ENCODE assay signal across 22 cellular contexts in genomic region chr10:18221123-18221522, GRCh38.
"Had no signal": no experiment of that assay in that cellular context is flagged by ENCODE, and none has a peak within 500 bp of the region (broad histone marks: within the 10 kb centered on the region; RNA-seq: fewer than 3 reads in every experiment).

No MANE protein-coding gene starts in this region.

- H3K4me3 ChIP-seq: colonic mucosa, heart right ventricle, psoas muscle, right lobe of liver, spleen, testis, tibial nerve, upper lobe of right lung, vagina had no signal

- DNase-seq: colonic mucosa; effector CD8-positive, alpha-beta T cell; heart right ventricle; hypothalamus; islet precursor cell; mammary epithelial cell; naive thymus-derived CD4-positive, alpha-beta T cell; nephron progenitor cell; psoas muscle; retina; right lobe of liver; spleen; stimulated activated CD4-positive, alpha-beta T cell treated with anti-CD3 and anti-CD28 coated beads, Interleukin-15, amount 100 ng/mL, for 24 hours; stimulated activated CD4-positive, alpha-beta T cell treated with anti-CD3 and anti-CD28 coated beads, Interleukin-1b, Interleukin-23, amount 100 ng/mL, for 48 hours; stimulated activated CD4-positive, alpha-beta T cell treated with anti-CD3 and anti-CD28 coated beads, Interleukin-4, amount 100 ng/mL, for 4 hours; stimulated activated naive B cell treated with anti-CD40 and anti-IgM and Interleukin-4, amounts not matched to agents 10 μg/mL and 1 μg/mL and 100 μg/mL, for 72 hours; stimulated activated naive CD8-positive, alpha-beta T cell treated with anti-CD3 and anti-CD28 coated beads, Interleukin-15, amount 100 ng/mL, for 72 hours; testis; upper lobe of right lung had no signal

- H3K4me1 ChIP-seq: colonic mucosa, psoas muscle, right lobe of liver, spleen, tibial nerve, vagina had no signal

- H3K9me3 ChIP-seq: colonic mucosa, heart right ventricle, psoas muscle, right lobe of liver, spleen, testis, tibial nerve, upper lobe of right lung, vagina had no signal

- H3K36me3 ChIP-seq: colonic mucosa, heart right ventricle, right lobe of liver, spleen, tibial nerve, upper lobe of right lung, vagina had no signal

- H3K27ac ChIP-seq: colonic mucosa, heart right ventricle, psoas muscle, right lobe of liver, spleen, testis, tibial nerve, upper lobe of right lung, vagina had no signal

- H3K27me3 ChIP-seq: colonic mucosa, heart right ventricle, right lobe of liver, spleen, testis, tibial nerve, upper lobe of right lung, vagina had no signal

- ATAC-seq: heart right ventricle; left lobe of liver; naive thymus-derived CD4-positive, alpha-beta T cell; psoas muscle; right lobe of liver; stimulated activated naive B cell treated with anti-CD40 and anti-IgM and Interleukin-4, amounts not matched to agents 10 μg/mL and 1 μg/mL and 100 μg/mL, for 72 hours; stimulated activated naive CD8-positive, alpha-beta T cell treated with anti-CD3 and anti-CD28 coated beads, Interleukin-15, amount 100 ng/mL, for 72 hours; upper lobe of right lung had no signal
